In the genomic region with DNA sequence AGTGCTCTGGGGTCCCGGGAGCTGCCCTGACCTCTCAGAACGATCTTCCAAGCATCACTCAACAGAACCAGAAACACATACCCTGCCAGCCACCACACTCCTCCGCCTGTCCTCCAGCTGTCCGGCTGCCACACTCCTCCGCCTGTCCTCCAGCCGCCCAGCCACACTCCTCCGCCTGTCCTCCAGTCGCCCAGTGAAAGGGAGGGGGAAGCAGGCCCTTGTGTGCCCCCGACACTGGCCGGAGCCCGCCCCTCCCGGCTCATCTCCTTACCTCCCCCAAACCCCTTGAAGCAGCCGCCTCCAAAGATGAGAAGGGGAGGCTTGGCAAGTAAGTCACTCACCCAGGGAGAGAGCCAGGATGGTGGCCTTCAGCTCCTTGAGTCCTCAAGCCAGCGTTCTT, we compare ENCODE assay signal across 10 cellular contexts. TPM values are rescaled to one million over a fixed set of nuclear protein-coding genes. Genes with fewer than 3 reads are reported as not detected.
DNase-seq lines count a peak whose midpoint lies in the region; ATAC-seq and TF ChIP-seq lines count a peak whose summit lies in the region.
"Had no signal": no experiment of that assay in that cellular context is flagged by ENCODE, and none has a peak within 500 bp of the region (broad histone marks: within the 10 kb centered on the region; RNA-seq: fewer than 3 reads in every experiment).

No MANE protein-coding gene starts in this region.

- peak overlapping the region; percentile 67 for H3K27ac Mint-ChIP-seq in activated T-cell treated with anti-CD3 and anti-CD28 coated beads, Interleukin-2, amount 50 U/mL, for 72 hours
- H3K27ac Mint-ChIP-seq in WTC11 = peak overlapping the region; percentile 77

- no peak for DNase-seq in activated T-cell treated with anti-CD3 and anti-CD28 coated beads, Interleukin-2, amount 50 U/mL, for 72 hours
- no peak for DNase-seq in activated T-cell treated with anti-CD3 and anti-CD28 coated beads, Interleukin-2, amount 50 U/mL, for 4 hours
- DNase-seq in WTC11 (ENCODE audit: low spot score) = no peak
- DNase-seq in left kidney (ENCODE audit: low read depth, low spot score) = peak; percentile 93
- DNase-seq in testis = peak; percentile 82
- no peak for DNase-seq in brain microvascular endothelial cell
- no peak for DNase-seq in middle frontal gyrus (ENCODE audit: extremely low spot score, low spot score)
- no peak for DNase-seq in caudate nucleus (lab: John Stamatoyannopoulos, UW)

- 62 to 87% methylated on average over 11 to 14 of the region's 14 CpGs for WGBS in testis, 2 donors

- in situ Hi-C loops in brain microvascular endothelial cell (cut with HindIII; ENCODE audit: low pct_ligation_motif_present, low sequenced_read_pairs) = no loop called here

- no peak for TF ChIP-seq CTCF in WTC11 (IDR thresholded peaks at IDR 0.05)
- no peak for TF ChIP-seq CTCF in testis (IDR thresholded peaks at IDR 0.05)
- no peak for TF ChIP-seq CTCF in brain microvascular endothelial cell (IDR thresholded peaks at IDR 0.05; ENCODE audit: low read depth, low read length, missing control alignments)

- H3K36me3 Mint-ChIP-seq in activated T-cell treated with anti-CD3 and anti-CD28 coated beads, Interleukin-2, amount 50 U/mL, for 72 hours (ENCODE audit: insufficient read depth in 2 of 2) = peaks cover 1 to 8% of the 10 kb centered on the region in 2 donors
- H3K36me3 Mint-ChIP-seq in activated T-cell treated with anti-CD3 and anti-CD28 coated beads, Interleukin-2, amount 50 U/mL, for 4 hours (ENCODE audit: insufficient read depth) = peaks cover 9% of the 10 kb centered on the region
- no peaks in the 10 kb centered on the region for H3K36me3 Mint-ChIP-seq in WTC11

- H3K4me1 Mint-ChIP-seq in activated T-cell treated with anti-CD3 and anti-CD28 coated beads, Interleukin-2, amount 50 U/mL, for 72 hours (ENCODE audit: low read depth) = peaks cover 96% of the 10 kb centered on the region
- peaks cover 89% of the 10 kb centered on the region for H3K4me1 Mint-ChIP-seq in activated T-cell treated with anti-CD3 and anti-CD28 coated beads, Interleukin-2, amount 50 U/mL, for 4 hours (ENCODE audit: low read depth)
- peaks cover 73% of the 10 kb centered on the region for H3K4me1 Mint-ChIP-seq in WTC11

- H3K4me3 ChIP-seq in testis = no peak overlapping the region
- no peak overlapping the region for H3K4me3 ChIP-seq in brain microvascular endothelial cell (ENCODE audit: low read depth, low read length)
- H3K4me3 ChIP-seq: A549, upper lobe of left lung had no signal

- intact Hi-C loops in testis (cut with DNase I; ENCODE audit: low total_unique reads) = no loop called here

- H3K27ac ChIP-seq in testis (no peak overlapping the region), brain microvascular endothelial cell (no peak overlapping the region), caudate nucleus (ENCODE audit: low read depth, low read length) (no peak overlapping the region)
- H3K27ac ChIP-seq: A549 had no signal

- no peak for TF ChIP-seq POLR2A in testis (IDR thresholded peaks at IDR 0.05)

- CTCF ChIA-PET in WTC11 (lab: Charles Lee) = interaction anchor here (1.0 to 2.8 kb wide), 4 partner anchors 52 to 88 kb away, joined by 4 to 8 read pairs (median 6); no protein-coding TSS in a partner anchor

- peak overlapping the region in 1 of 2 donors; percentile 29 for H3K4me3 Mint-ChIP-seq in activated T-cell treated with anti-CD3 and anti-CD28 coated beads, Interleukin-2, amount 50 U/mL, for 72 hours
- H3K4me3 Mint-ChIP-seq in activated T-cell treated with anti-CD3 and anti-CD28 coated beads, Interleukin-2, amount 50 U/mL, for 4 hours = no peak overlapping the region
- H3K4me3 Mint-ChIP-seq in WTC11 = no peak overlapping the region

- ATAC-seq in activated T-cell treated with anti-CD3 and anti-CD28 coated beads, Interleukin-2, amount 50 U/mL, for 72 hours (replicated peaks in 1 of 2) = no peak
- ATAC-seq in activated T-cell treated with anti-CD3 and anti-CD28 coated beads, Interleukin-2, amount 50 U/mL, for 4 hours = no peak
- no peak for ATAC-seq in WTC11

- H3K36me3 ChIP-seq in testis (ENCODE audit: low read depth, missing control alignments) (no peaks in the 10 kb centered on the region), brain microvascular endothelial cell (replicated peaks) (no peaks in the 10 kb centered on the region)
- H3K36me3 ChIP-seq: upper lobe of left lung had no signal

- H3K27me3 ChIP-seq in testis = no peaks in the 10 kb centered on the region
- H3K27me3 ChIP-seq in brain microvascular endothelial cell (replicated peaks) = no peaks in the 10 kb centered on the region
- H3K27me3 ChIP-seq: upper lobe of left lung had no signal

- peaks cover 30% of the 10 kb centered on the region for H3K4me1 ChIP-seq in testis

- H3K9me3 Mint-ChIP-seq in activated T-cell treated with anti-CD3 and anti-CD28 coated beads, Interleukin-2, amount 50 U/mL, for 72 hours = no peaks in the 10 kb centered on the region
- no peaks in the 10 kb centered on the region for H3K9me3 Mint-ChIP-seq in activated T-cell treated with anti-CD3 and anti-CD28 coated beads, Interleukin-2, amount 50 U/mL, for 4 hours
- no peaks in the 10 kb centered on the region for H3K9me3 Mint-ChIP-seq in WTC11

- POLR2A ChIA-PET in WTC11 (lab: Charles Lee) = no interaction called here

- H3K27me3 Mint-ChIP-seq in activated T-cell treated with anti-CD3 and anti-CD28 coated beads, Interleukin-2, amount 50 U/mL, for 72 hours (ENCODE audit: low read depth) = no peaks in the 10 kb centered on the region
- no peaks in the 10 kb centered on the region for H3K27me3 Mint-ChIP-seq in activated T-cell treated with anti-CD3 and anti-CD28 coated beads, Interleukin-2, amount 50 U/mL, for 4 hours (ENCODE audit: low read depth)
- no peaks in the 10 kb centered on the region for H3K27me3 Mint-ChIP-seq in WTC11 (ENCODE audit: low read depth)

- H3K9me3 ChIP-seq in testis = no peaks in the 10 kb centered on the region
- H3K9me3 ChIP-seq: A549, upper lobe of left lung had no signal

TF ChIP-seq in WTC11, 78 proteins besides CTCF, POLR2A, EP300 and RAD21:
- TF ChIP-seq, protein P1, sequence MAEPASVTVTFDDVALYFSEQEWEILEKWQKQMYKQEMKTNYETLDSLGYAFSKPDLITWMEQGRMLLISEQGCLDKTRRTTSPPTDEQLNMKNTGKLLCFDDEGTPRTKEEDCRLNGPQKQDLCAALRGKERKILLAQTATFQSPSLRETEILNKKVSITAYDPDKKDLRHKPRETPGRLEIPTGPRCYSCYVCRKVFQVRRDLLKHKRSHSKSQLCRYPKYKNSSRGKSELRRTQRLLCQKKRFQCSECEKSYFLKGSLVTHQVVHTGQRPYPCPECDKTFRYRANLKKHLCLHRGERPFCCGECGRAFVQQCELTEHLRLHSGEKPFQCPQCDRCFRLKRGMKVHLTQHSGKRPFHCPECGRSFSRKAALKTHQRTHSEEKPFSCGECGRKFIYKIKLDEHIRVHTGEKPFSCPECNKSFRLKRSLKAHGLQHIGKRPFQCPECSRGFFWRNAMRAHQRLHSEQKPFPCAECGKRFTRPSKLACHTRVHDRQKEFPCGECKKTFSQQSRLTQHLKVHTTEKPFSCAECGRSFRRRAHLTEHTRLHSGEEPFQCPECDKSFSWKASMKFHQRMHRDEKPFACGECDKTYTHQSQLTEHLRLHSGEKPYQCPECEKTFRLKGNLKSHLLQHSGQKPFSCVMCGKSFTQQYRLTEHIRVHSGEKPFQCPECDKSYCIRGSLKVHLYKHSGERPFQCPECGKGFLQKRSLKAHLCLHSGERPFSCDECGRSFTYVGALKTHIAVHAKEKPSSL (CRISPR knock-in tag; conservative IDR thresholded peaks at IDR 0.05) = no peak
- TF ChIP-seq ATF3 (CRISPR knock-in tag; conservative IDR thresholded peaks at IDR 0.05) (no peak), CDX4 (CRISPR knock-in tag; IDR thresholded peaks at IDR 0.05; ENCODE audit: borderline replicate concordance) (no peak), TCF7 (CRISPR knock-in tag; IDR thresholded peaks at IDR 0.05; ENCODE audit: low read depth) (no peak), STAT6 (CRISPR knock-in tag; conservative IDR thresholded peaks at IDR 0.05; ENCODE audit: low read depth) (no peak), FOXP1 (CRISPR knock-in tag; IDR thresholded peaks at IDR 0.05; ENCODE audit: borderline replicate concordance) (no peak)

RNA-seq across cellular contexts. Expression of gene STK24, which starts 40.2 kb away (rescaled TPM):
- total RNA-seq in activated T-cell treated with anti-CD3 and anti-CD28 coated beads, Interleukin-2, amount 50 U/mL, for 72 hours = 100 to 1,000 TPM; 175 to 207 TPM
- 100 to 1,000 TPM; 135 to 152 (median 142) TPM for total RNA-seq in activated T-cell treated with anti-CD3 and anti-CD28 coated beads, Interleukin-2, amount 50 U/mL, for 4 hours
- total RNA-seq in WTC11 (2021) = 122 to 138 TPM (median 134 TPM) in 3 replicates
- total RNA-seq in testis = 100 to 1,000 TPM; 151 to 172 TPM
- 97.4 TPM for polyA plus RNA-seq in testis (ENCODE audit: insufficient read depth, low read depth, low replicate concordance)

Comparison
In these comparisons a context has a peak if more than half of its experiments do, and no peak if none do; other contexts are left out.
1. DNase-seq: peak in left kidney (single experiment) and testis (single experiment); none in activated T-cell treated with anti-CD3 and anti-CD28 coated beads, Interleukin-2, amount 50 U/mL, for 72 hours (0 of 2), activated T-cell treated with anti-CD3 and anti-CD28 coated beads, Interleukin-2, amount 50 U/mL, for 4 hours (single experiment), WTC11 (single experiment), brain microvascular endothelial cell (single experiment), middle frontal gyrus (single experiment) and caudate nucleus (0 of 61).